34 cellular contexts compared by ENCODE assay signal in the genomic region with DNA sequence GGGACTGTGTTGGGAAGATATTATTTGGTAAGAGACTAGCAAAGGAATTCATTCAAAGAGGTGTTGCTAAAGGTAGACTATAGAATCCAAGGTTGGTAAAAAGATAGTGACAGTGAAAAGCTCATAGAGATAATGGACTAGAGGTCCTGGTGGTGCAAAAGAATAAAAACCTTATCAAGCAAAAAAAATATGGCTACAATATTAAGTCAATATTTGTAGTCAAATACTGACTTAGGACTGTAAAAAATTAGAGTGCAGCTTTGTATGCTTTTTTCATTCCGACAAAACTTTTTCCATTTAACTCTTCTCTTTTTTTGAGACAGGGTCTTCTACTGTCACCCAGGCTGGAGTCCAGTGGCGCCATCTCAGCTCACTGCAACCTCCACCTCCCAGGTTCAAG.
"Had no signal": no experiment of that assay in that cellular context is flagged by ENCODE, and none has a peak within 500 bp of the region (broad histone marks: within the 10 kb centered on the region; RNA-seq: fewer than 3 reads in every experiment).

No MANE protein-coding gene starts in this region.

- H3K27me3 ChIP-seq: adrenal gland, ascending aorta, body of pancreas, brain microvascular endothelial cell, breast epithelium, cardiac muscle cell had no signal

- H3K9me3 ChIP-seq: adrenal gland, ascending aorta, body of pancreas, breast epithelium had no signal

- ATAC-seq: activated naive CD4-positive, alpha-beta T cell treated with anti-CD3 and anti-CD28 coated beads, Interleukin-2, amount 50 U/mL, for 72 hours; activated naive CD8-positive, alpha-beta T cell treated with anti-CD3 and anti-CD28 coated beads, Interleukin-2, amount 50 U/mL, for 24 hours; activated T-cell treated with anti-CD3 and anti-CD28 coated beads, Interleukin-2, amount 50 U/mL, for 4 hours; activated T-cell treated with anti-CD3 and anti-CD28 coated beads, Interleukin-2, amount 50 U/mL, for 72 hours; activated T-helper 17 cell treated with anti-CD3 and anti-CD28 coated beads, Interleukin-2, amount 50 U/mL, for 72 hours; body of pancreas had no signal

- H3K4me1 ChIP-seq: adrenal gland, ascending aorta, breast epithelium had no signal

- H3K27ac ChIP-seq: adrenal gland, ascending aorta, body of pancreas, brain microvascular endothelial cell, breast epithelium, cardiac muscle cell had no signal

- FAIRE-seq: astrocyte, bronchial epithelial cell had no signal

- H3K36me3 ChIP-seq: adrenal gland, ascending aorta, brain microvascular endothelial cell, breast epithelium, cardiac muscle cell had no signal

- H3K4me3 ChIP-seq: adrenal gland, ascending aorta, body of pancreas, breast epithelium, cardiac muscle cell had no signal

- DNase-seq: activated effector memory CD4-positive, alpha-beta T cell treated with anti-CD3 and anti-CD28 coated beads, Interleukin-2, amount 50 U/mL, for 16 hours; activated effector memory CD4-positive, alpha-beta T cell treated with Interleukin-2 at 50 U/mL for 16 hours; activated gamma-delta T cell; activated gamma-delta T cell treated with Interleukin-2 at 50 U/mL for 16 hours; activated naive CD4-positive, alpha-beta T cell; activated naive CD4-positive, alpha-beta T cell treated with anti-CD3 and anti-CD28 coated beads for 36 hours; activated naive CD4-positive, alpha-beta T cell treated with anti-CD3 and anti-CD28 coated beads, Interleukin-2, amount 10 ng/mL, durations not matched to agents 7 days and 5 days; activated naive CD4-positive, alpha-beta T cell treated with anti-CD3 and anti-CD28 coated beads, Interleukin-2, amount 50 U/mL, for 16 hours; activated naive CD4-positive, alpha-beta T cell treated with Interleukin-2 at 50 U/mL for 16 hours; activated naive CD8-positive, alpha-beta T cell treated with anti-CD3 and anti-CD28 coated beads for 36 hours; activated naive CD8-positive, alpha-beta T cell treated with anti-CD3 and anti-CD28 coated beads, Interleukin-2, amount 10 ng/mL, durations not matched to agents 7 days and 5 days; activated naive CD8-positive, alpha-beta T cell treated with anti-CD3 and anti-CD28 coated beads, Interleukin-2, amount 50 U/mL, for 24 hours; activated T-cell treated with anti-CD3 and anti-CD28 coated beads, Interleukin-2, amount 50 U/mL, for 1 hour; activated T-cell treated with anti-CD3 and anti-CD28 coated beads, Interleukin-2, amount 50 U/mL, for 24 hours; activated T-cell treated with anti-CD3 and anti-CD28 coated beads, Interleukin-2, amount 50 U/mL, for 4 hours; activated T-cell treated with anti-CD3 and anti-CD28 coated beads, Interleukin-2, amount 50 U/mL, for 48 hours; activated T-cell treated with anti-CD3 and anti-CD28 coated beads, Interleukin-2, amount 50 U/mL, for 72 hours; adrenal gland; amniotic stem cell; amygdala; anterior cingulate cortex; aorta; body of pancreas; brain microvascular endothelial cell; caudate nucleus; central memory CD4-positive, alpha-beta T cell; cerebellar nuclear complex had no signal
